ENCODE assay signal across 8 cellular contexts in the genomic region with DNA sequence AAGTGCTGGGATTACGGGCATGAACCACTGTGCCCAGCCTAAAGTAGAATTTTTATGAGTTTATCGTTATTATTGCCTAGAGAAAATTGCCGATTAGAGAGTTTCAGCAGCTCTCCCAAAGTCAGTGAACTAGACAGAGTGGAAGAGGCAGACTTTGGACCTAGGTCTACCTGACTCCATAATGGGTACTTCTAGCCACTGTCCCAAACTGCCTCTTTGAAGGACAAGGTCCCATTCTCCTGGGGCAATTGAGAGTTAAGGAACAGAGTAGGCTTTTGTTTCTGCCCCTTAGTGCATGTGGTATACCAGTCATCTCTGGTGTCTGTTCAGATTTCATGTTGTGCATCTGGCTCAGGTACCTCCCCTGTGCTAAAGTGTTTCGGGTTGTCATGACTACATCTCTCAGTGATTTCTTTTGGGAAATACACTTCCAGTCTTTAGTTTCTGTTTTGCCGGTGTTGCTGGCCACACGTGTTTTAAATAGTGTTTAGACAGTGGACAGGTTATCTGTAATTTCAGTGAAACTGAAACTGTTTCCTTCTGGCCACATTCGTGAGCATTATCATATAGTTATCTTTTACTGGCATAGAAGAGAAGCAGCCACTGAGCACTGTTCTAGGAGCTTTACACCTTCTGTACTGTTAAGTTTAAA. TPM values are rescaled to one million over a fixed set of nuclear protein-coding genes. Genes with fewer than 3 reads are reported as not detected.
A peak's percentile ranks its signal among the peaks of the same experiment; 100 is the strongest.
DNase-seq lines count a peak whose midpoint lies in the region; ATAC-seq and TF ChIP-seq lines count a peak whose summit lies in the region.

No MANE protein-coding gene starts in this region.

- H2BK120ac ChIP-seq in trophoblast cell (ENCODE audit: insufficient read depth, low read length, poor library complexity), result no peak overlapping the region

- H2AK5ac ChIP-seq in trophoblast cell (ENCODE audit: low read length), result no peak overlapping the region

- H3K27ac ChIP-seq in trophoblast cell (ENCODE audit: low read depth, low read length), result no peak overlapping the region

- no peak overlapping the region for H4K91ac ChIP-seq in trophoblast cell (ENCODE audit: low read depth, low read length)

- no peak overlapping the region for H3K4ac ChIP-seq in trophoblast cell (ENCODE audit: low read depth, low read length)

- H3K27ac Mint-ChIP-seq in activated CD4-positive, alpha-beta T cell treated with anti-CD3 and anti-CD28 coated beads for 36 hours, result no peak overlapping the region
- no peak overlapping the region for H3K27ac Mint-ChIP-seq in activated naive CD8-positive, alpha-beta T cell treated with anti-CD3 and anti-CD28 coated beads for 36 hours
- no peak overlapping the region for H3K27ac Mint-ChIP-seq in activated naive CD4-positive, alpha-beta T cell treated with anti-CD3 and anti-CD28 coated beads for 36 hours
- no peak overlapping the region for H3K27ac Mint-ChIP-seq in endothelial cell (ENCODE audit: unreplicated experiment)

- H3K4me2 ChIP-seq in trophoblast cell (ENCODE audit: low read length), result no peak overlapping the region

- WGBS in trophoblast cell (ENCODE audit: extremely low coverage, insufficient coverage, insufficient read length), result no CpG with 5 or more reads among the region's 7 CpGs

- H3K18ac ChIP-seq in trophoblast cell (ENCODE audit: low read length), result no peak overlapping the region

- H3K27me3 ChIP-seq in trophoblast cell (ENCODE audit: insufficient read depth, low read length), result no peaks in the 10 kb centered on the region

- H3K9me3 ChIP-seq in trophoblast cell (ENCODE audit: insufficient read depth, low read depth, low read length), result no peaks in the 10 kb centered on the region

- no peak overlapping the region for H4K8ac ChIP-seq in trophoblast cell (ENCODE audit: low read depth, low read length)

- peak overlapping the region; percentile 17 for H3K23ac ChIP-seq in trophoblast cell (ENCODE audit: low read length)

- intact Hi-C loops in activated CD4-positive, alpha-beta T cell treated with anti-CD3 and anti-CD28 coated beads for 36 hours (cut with DNase I, micrococcal nuclease), result no loop called here
- intact Hi-C loops in activated naive CD4-positive, alpha-beta T cell treated with anti-CD3 and anti-CD28 coated beads for 36 hours (cut with micrococcal nuclease), result no loop called here

- H3K36me3 Mint-ChIP-seq in activated CD4-positive, alpha-beta T cell treated with anti-CD3 and anti-CD28 coated beads for 36 hours (ENCODE audit: low read depth), result no peaks in the 10 kb centered on the region
- H3K36me3 Mint-ChIP-seq in activated naive CD8-positive, alpha-beta T cell treated with anti-CD3 and anti-CD28 coated beads for 36 hours, result no peaks in the 10 kb centered on the region
- no peaks in the 10 kb centered on the region for H3K36me3 Mint-ChIP-seq in activated naive CD4-positive, alpha-beta T cell treated with anti-CD3 and anti-CD28 coated beads for 36 hours (ENCODE audit: low read depth)
- H3K36me3 Mint-ChIP-seq in endothelial cell (ENCODE audit: low read depth, unreplicated experiment), result peaks cover 4% of the 10 kb centered on the region

- no peak overlapping the region for H2AFZ ChIP-seq in trophoblast cell (ENCODE audit: insufficient read depth, low read length, poor library complexity)

- ATAC-seq in activated CD4-positive, alpha-beta T cell treated with anti-CD3 and anti-CD28 coated beads for 36 hours, result peak; percentile 68
- ATAC-seq in HG03064 (IDR thresholded peaks at IDR 0.05; ENCODE audit: low read depth, unreplicated experiment), result peak; percentile 92

- H3K4me1 Mint-ChIP-seq in activated CD4-positive, alpha-beta T cell treated with anti-CD3 and anti-CD28 coated beads for 36 hours, result peaks cover 5% of the 10 kb centered on the region
- peaks cover 6% of the 10 kb centered on the region for H3K4me1 Mint-ChIP-seq in activated naive CD8-positive, alpha-beta T cell treated with anti-CD3 and anti-CD28 coated beads for 36 hours
- H3K4me1 Mint-ChIP-seq in activated naive CD4-positive, alpha-beta T cell treated with anti-CD3 and anti-CD28 coated beads for 36 hours (ENCODE audit: low read depth), result no peaks in the 10 kb centered on the region
- H3K4me1 Mint-ChIP-seq in endothelial cell (ENCODE audit: unreplicated experiment), result peaks cover 8% of the 10 kb centered on the region

- CTCF ChIA-PET in activated CD4-positive, alpha-beta T cell treated with anti-CD3 and anti-CD28 coated beads for 36 hours (lab: Charles Lee), result no interaction called here
- CTCF ChIA-PET in activated naive CD4-positive, alpha-beta T cell treated with anti-CD3 and anti-CD28 coated beads for 36 hours (lab: Charles Lee), result no interaction called here

- no peaks in the 10 kb centered on the region for H3K79me1 ChIP-seq in trophoblast cell (ENCODE audit: low read length)

- DNase-seq in activated CD4-positive, alpha-beta T cell treated with anti-CD3 and anti-CD28 coated beads for 36 hours, result no peak
- no peak for DNase-seq in activated CD4-positive, alpha-beta T cell treated with anti-CD3 and anti-CD28 coated beads, Interleukin-2, amount 50 U/mL, for 1 hour
- DNase-seq in activated naive CD8-positive, alpha-beta T cell treated with anti-CD3 and anti-CD28 coated beads for 36 hours, result peak; percentile 2
- DNase-seq in trophoblast cell (peak in 1 of 2 donors; percentile 47), endothelial cell (ENCODE audit: low spot score) (no peak)
- DNase-seq in activated naive CD4-positive, alpha-beta T cell treated with anti-CD3 and anti-CD28 coated beads for 36 hours, result no peak
- no peak for DNase-seq in effector CD8-positive, alpha-beta T cell (lab: John Stamatoyannopoulos, UW)

- H3K14ac ChIP-seq in trophoblast cell (ENCODE audit: low read length), result no peak overlapping the region

- H3K4me3 ChIP-seq in trophoblast cell (ENCODE audit: low read depth, low read length), result no peak overlapping the region

- TF ChIP-seq CTCF in endothelial cell (IDR thresholded peaks at IDR 0.05; ENCODE audit: unreplicated experiment), result no peak

- no peak overlapping the region for H4K12ac ChIP-seq in trophoblast cell (ENCODE audit: low read depth, low read length)

- H3K27me3 Mint-ChIP-seq in activated CD4-positive, alpha-beta T cell treated with anti-CD3 and anti-CD28 coated beads for 36 hours, result no peaks in the 10 kb centered on the region
- H3K27me3 Mint-ChIP-seq in activated naive CD8-positive, alpha-beta T cell treated with anti-CD3 and anti-CD28 coated beads for 36 hours, result no peaks in the 10 kb centered on the region
- no peaks in the 10 kb centered on the region for H3K27me3 Mint-ChIP-seq in activated naive CD4-positive, alpha-beta T cell treated with anti-CD3 and anti-CD28 coated beads for 36 hours (ENCODE audit: low read depth)
- no peaks in the 10 kb centered on the region for H3K27me3 Mint-ChIP-seq in endothelial cell (ENCODE audit: unreplicated experiment)

- POLR2A ChIA-PET in activated CD4-positive, alpha-beta T cell treated with anti-CD3 and anti-CD28 coated beads for 36 hours (lab: Charles Lee), result no interaction called here

- H3K36me3 ChIP-seq in trophoblast cell (ENCODE audit: control insufficient read depth in 1 of 2, insufficient read depth in 2 of 2, low read length in 2 of 2), result no peaks in the 10 kb centered on the region

- H3K9me3 Mint-ChIP-seq in activated CD4-positive, alpha-beta T cell treated with anti-CD3 and anti-CD28 coated beads for 36 hours (ENCODE audit: low read depth), result no peaks in the 10 kb centered on the region
- H3K9me3 Mint-ChIP-seq in activated naive CD8-positive, alpha-beta T cell treated with anti-CD3 and anti-CD28 coated beads for 36 hours, result no peaks in the 10 kb centered on the region
- no peaks in the 10 kb centered on the region for H3K9me3 Mint-ChIP-seq in activated naive CD4-positive, alpha-beta T cell treated with anti-CD3 and anti-CD28 coated beads for 36 hours
- no peaks in the 10 kb centered on the region for H3K9me3 Mint-ChIP-seq in endothelial cell (ENCODE audit: unreplicated experiment)

- no peak overlapping the region for H2BK5ac ChIP-seq in trophoblast cell (ENCODE audit: low read depth, low read length, poor library complexity)

- no peak overlapping the region for H2BK12ac ChIP-seq in trophoblast cell (ENCODE audit: low read length)

- no peaks in the 10 kb centered on the region for H3K4me1 ChIP-seq in trophoblast cell (ENCODE audit: control insufficient read depth in 1 of 2, insufficient read depth in 2 of 2, low read length in 2 of 2)

- H3K9ac ChIP-seq in trophoblast cell (ENCODE audit: low read length), result no peak overlapping the region

- H3K4me3 Mint-ChIP-seq in activated CD4-positive, alpha-beta T cell treated with anti-CD3 and anti-CD28 coated beads for 36 hours, result no peak overlapping the region
- no peak overlapping the region for H3K4me3 Mint-ChIP-seq in activated naive CD8-positive, alpha-beta T cell treated with anti-CD3 and anti-CD28 coated beads for 36 hours
- H3K4me3 Mint-ChIP-seq in activated naive CD4-positive, alpha-beta T cell treated with anti-CD3 and anti-CD28 coated beads for 36 hours, result no peak overlapping the region
- no peak overlapping the region for H3K4me3 Mint-ChIP-seq in endothelial cell (ENCODE audit: unreplicated experiment)

- no peaks in the 10 kb centered on the region for H3K79me2 ChIP-seq in trophoblast cell (ENCODE audit: control insufficient read depth, insufficient read depth, low read length, poor library complexity)

RNA-seq across cellular contexts. Expression of gene TMEM236, which starts 4.7 kb away (rescaled TPM):
- total RNA-seq in activated CD4-positive, alpha-beta T cell treated with anti-CD3 and anti-CD28 coated beads for 36 hours, result under 1 TPM; 0.02 to 0.05 TPM
- total RNA-seq in activated naive CD8-positive, alpha-beta T cell treated with anti-CD3 and anti-CD28 coated beads for 36 hours, result under 1 TPM; 0.04 to 0.12 TPM
- 0.56 and 0.61 TPM in 2 replicates for polyA plus RNA-seq in trophoblast cell (2013)
- total RNA-seq in activated naive CD4-positive, alpha-beta T cell treated with anti-CD3 and anti-CD28 coated beads for 36 hours, result not detected
- total RNA-seq in endothelial cell (ENCODE audit: unreplicated experiment), result 0.05 TPM

RNA-seq across cellular contexts. Expression of gene MRC1, which starts 52.5 kb away (rescaled TPM):
- under 1 TPM; 0.04 to 0.05 TPM for total RNA-seq in activated CD4-positive, alpha-beta T cell treated with anti-CD3 and anti-CD28 coated beads for 36 hours
- under 1 TPM in 1 of 2 experiments, not detected in 1; 0.06 TPM for total RNA-seq in activated naive CD8-positive, alpha-beta T cell treated with anti-CD3 and anti-CD28 coated beads for 36 hours
- polyA plus RNA-seq in trophoblast cell (2013), result 0.19 and 0.21 TPM in 2 replicates
- total RNA-seq in activated naive CD4-positive, alpha-beta T cell treated with anti-CD3 and anti-CD28 coated beads for 36 hours, result under 1 TPM in 1 of 2 experiments, not detected in 1; 0.05 TPM
- total RNA-seq in endothelial cell (ENCODE audit: unreplicated experiment), result 35.7 TPM

Comparison
In these comparisons a context has a peak if more than half of its experiments do, and no peak if none do; other contexts are left out.
1. RNA of gene MRC1, which starts 52.5 kb away (total RNA-seq): 35.7 TPM in endothelial cell (single experiment); 0.06 TPM in activated naive CD8-positive, alpha-beta T cell treated with anti-CD3 and anti-CD28 coated beads for 36 hours, 0.05 TPM in activated naive CD4-positive, alpha-beta T cell treated with anti-CD3 and anti-CD28 coated beads for 36 hours and 0.04 to 0.05 TPM in activated CD4-positive, alpha-beta T cell treated with anti-CD3 and anti-CD28 coated beads for 36 hours; every median in the first group is over 10 times any median in the second.